Comparison of ENCODE assay signal across 1 cellular context in the genomic region with DNA sequence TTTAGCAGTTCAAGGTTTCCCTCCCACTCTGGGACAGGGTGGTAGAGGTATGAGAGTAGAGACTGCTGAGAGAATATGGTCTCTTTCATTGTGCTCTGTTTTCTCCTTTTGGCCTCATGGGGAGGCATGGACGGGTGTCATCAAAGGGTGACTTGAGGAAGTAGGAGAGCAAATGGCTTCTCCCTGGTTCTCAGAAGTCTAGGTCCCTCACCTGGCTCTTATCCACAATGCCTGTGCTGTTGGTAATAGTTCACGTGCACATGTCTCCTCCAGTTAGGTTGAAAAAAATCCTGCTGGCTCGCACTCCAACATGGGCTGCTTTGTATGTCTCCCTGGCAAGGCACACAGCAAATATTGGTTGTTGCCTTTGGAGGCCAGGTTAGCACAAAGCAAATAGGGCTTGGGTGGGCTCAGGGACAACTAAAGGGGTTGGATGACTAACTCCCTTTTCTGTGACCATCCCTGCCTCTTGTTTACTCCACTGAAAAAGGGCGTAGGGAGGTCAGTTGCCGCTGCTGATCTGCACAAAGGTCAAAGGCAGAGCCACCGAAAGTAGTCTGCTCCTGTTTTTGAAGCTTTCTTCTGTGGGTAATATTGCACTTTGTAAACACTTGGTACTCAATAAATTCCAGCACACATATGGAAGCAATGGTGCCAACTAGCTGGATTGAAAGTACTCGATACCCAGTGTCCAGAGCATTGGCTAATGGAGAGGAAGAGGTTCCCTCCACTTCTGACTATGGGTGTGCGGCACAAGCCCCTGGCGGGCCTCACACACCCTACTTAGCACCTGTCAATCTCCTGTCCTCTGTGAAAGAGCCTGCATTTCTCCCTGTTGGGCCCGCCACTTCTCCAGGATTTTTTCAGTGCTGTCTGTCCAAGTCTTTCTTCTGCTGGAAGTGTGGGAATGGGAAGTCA.
TF ChIP-seq lines count a peak whose summit lies in the region.

No MANE protein-coding gene starts in this region.

TF ChIP-seq in HCT116, 20 proteins besides CTCF, POLR2A, EP300 and RAD21 (continued from another document):
- TF ChIP-seq, protein P1, sequence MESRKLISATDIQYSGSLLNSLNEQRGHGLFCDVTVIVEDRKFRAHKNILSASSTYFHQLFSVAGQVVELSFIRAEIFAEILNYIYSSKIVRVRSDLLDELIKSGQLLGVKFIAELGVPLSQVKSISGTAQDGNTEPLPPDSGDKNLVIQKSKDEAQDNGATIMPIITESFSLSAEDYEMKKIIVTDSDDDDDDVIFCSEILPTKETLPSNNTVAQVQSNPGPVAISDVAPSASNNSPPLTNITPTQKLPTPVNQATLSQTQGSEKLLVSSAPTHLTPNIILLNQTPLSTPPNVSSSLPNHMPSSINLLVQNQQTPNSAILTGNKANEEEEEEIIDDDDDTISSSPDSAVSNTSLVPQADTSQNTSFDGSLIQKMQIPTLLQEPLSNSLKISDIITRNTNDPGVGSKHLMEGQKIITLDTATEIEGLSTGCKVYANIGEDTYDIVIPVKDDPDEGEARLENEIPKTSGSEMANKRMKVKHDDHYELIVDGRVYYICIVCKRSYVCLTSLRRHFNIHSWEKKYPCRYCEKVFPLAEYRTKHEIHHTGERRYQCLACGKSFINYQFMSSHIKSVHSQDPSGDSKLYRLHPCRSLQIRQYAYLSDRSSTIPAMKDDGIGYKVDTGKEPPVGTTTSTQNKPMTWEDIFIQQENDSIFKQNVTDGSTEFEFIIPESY (IDR thresholded peaks at IDR 0.05; ENCODE audit: extremely low read depth, insufficient replicate concordance, low read length): no peak
- TF ChIP-seq CEBPB (IDR thresholded peaks at IDR 0.05; ENCODE audit: low read depth) (no peak), EGR1 (IDR thresholded peaks at IDR 0.05; ENCODE audit: low read depth) (no peak), EZH2phosphoT487 (IDR thresholded peaks at IDR 0.05; ENCODE audit: borderline replicate concordance) (no peak)
